Comparison of ENCODE assay signal across 15 cellular contexts in genomic region chr1:243964915-243965314, GRCh38.
"Had no signal": no experiment of that assay in that cellular context is flagged by ENCODE, and none has a peak within 500 bp of the region (broad histone marks: within the 10 kb centered on the region; RNA-seq: fewer than 3 reads in every experiment).

No MANE protein-coding gene starts in this region.

- H3K4me3 ChIP-seq: left ventricle myocardium inferior, stomach, thoracic aorta had no signal

- H3K27me3 ChIP-seq: stomach had no signal

- H3K27ac ChIP-seq: left ventricle myocardium inferior, stomach, thoracic aorta, VCaP had no signal

- DNase-seq: activated CD4-positive, alpha-beta T cell treated with anti-CD3 and anti-CD28 coated beads for 1 hour; activated CD4-positive, alpha-beta T cell treated with anti-CD3 and anti-CD28 coated beads, Interleukin-2, amount 50 U/mL, for 4 hours; activated naive CD4-positive, alpha-beta T cell treated with anti-CD3 and anti-CD28 coated beads, Interleukin-2, amount 10 ng/mL, durations not matched to agents 7 days and 5 days; erythroblast; foreskin fibroblast; glutamatergic neuron; hypothalamus; left ventricle myocardium inferior; mesendoderm; stimulated activated CD4-positive, alpha-beta T cell treated with anti-CD3 and anti-CD28 coated beads, Interleukin-12 subunit alpha, Interleukin-12 subunit beta, amount 100 ng/mL, for 4 hours; stimulated activated CD4-positive, alpha-beta T cell treated with anti-CD3 and anti-CD28 coated beads, Interleukin-2, amount 100 ng/mL, for 24 hours; stomach had no signal

- H3K9me3 ChIP-seq: left ventricle myocardium inferior, stomach, thoracic aorta had no signal

- H3K36me3 ChIP-seq: left ventricle myocardium inferior, stomach, thoracic aorta had no signal

- H3K4me1 ChIP-seq: stomach had no signal

- ATAC-seq: natural killer cell treated with Interleukin-12 subunit alpha and Interleukin-12 subunit beta and Interleukin-15 and Interleukin-18, amount 100 ng/mL, for 72 hours had no signal
